ENCODE assay signal across 29 cellular contexts in the genomic region with DNA sequence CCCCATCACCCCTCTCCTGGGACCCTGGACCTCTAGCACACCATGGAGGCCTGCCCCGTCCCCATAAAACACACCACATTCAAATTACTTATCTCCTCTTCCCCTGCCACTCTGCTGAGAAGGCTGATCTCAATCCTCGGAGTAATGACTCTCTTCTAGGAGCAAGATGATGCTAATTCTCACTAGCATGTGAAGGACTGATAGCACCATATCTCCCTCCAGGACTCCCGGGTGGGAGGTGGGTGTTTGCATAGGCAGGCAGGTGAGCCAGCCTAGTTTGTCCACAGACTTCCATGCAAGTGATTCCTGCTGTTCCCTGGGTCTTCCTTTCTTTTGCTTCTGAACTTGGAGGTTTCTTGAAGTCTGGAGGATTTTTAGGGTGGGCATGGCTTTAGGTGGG. TPM values are rescaled to one million over a fixed set of nuclear protein-coding genes. Genes with fewer than 3 reads are reported as not detected.
DNase-seq lines count a peak whose midpoint lies in the region; ATAC-seq, FAIRE-seq and TF ChIP-seq lines count a peak whose summit lies in the region.
"Had no signal": no experiment of that assay in that cellular context is flagged by ENCODE, and none has a peak within 500 bp of the region (broad histone marks: within the 10 kb centered on the region; RNA-seq: fewer than 3 reads in every experiment).

No MANE protein-coding gene starts in this region.

- intact Hi-C loops in CD8-positive, alpha-beta T cell (cut with DNase I, micrococcal nuclease): loop anchor here in 1 of 2 experiments (2.0 kb wide), 1 partner anchor 28 kb away; no protein-coding TSS in a partner anchor
- intact Hi-C loops in MCF 10A (cut with micrococcal nuclease): no loop called here

- H2AK5ac ChIP-seq in mesenchymal stem cell (ENCODE audit: low read length, severe bottlenecking): no peak overlapping the region

- no peak overlapping the region for H3K14ac ChIP-seq in mesenchymal stem cell (ENCODE audit: low read length in 2 of 2)

- ATAC-seq in A549: no peak
- ATAC-seq in CD8-positive, alpha-beta T cell: no peak
- ATAC-seq in effector memory CD8-positive, alpha-beta T cell (replicated peaks): no peak
- ATAC-seq: activated CD4-positive, alpha-beta T cell treated with anti-CD3 and anti-CD28 coated beads for 36 hours; activated CD8-positive, alpha-beta T cell treated with anti-CD3 and anti-CD28 coated beads for 36 hours; foreskin keratinocyte had no signal

- no peak overlapping the region for H2BK5ac ChIP-seq in mesenchymal stem cell (ENCODE audit: low read depth, low read length, poor library complexity, severe bottlenecking)

- peaks cover 88% of the 10 kb centered on the region for H3K4me1 ChIP-seq in A549
- peaks cover 63% of the 10 kb centered on the region for H3K4me1 ChIP-seq in CD8-positive, alpha-beta T cell (ENCODE audit: insufficient read depth, low read length)
- H3K4me1 ChIP-seq in right atrium auricular region: peaks cover 0 to 26% of the 10 kb centered on the region in 2 donors
- no peaks in the 10 kb centered on the region for H3K4me1 ChIP-seq in HAP-1
- peaks cover 26% of the 10 kb centered on the region for H3K4me1 ChIP-seq in mesenchymal stem cell (ENCODE audit: control insufficient read depth, insufficient read depth, low read depth, low read length)
- H3K4me1 ChIP-seq: ascending aorta, Caco-2 had no signal

- no peak for FAIRE-seq in A549 (lab: Jason Lieb, UNC)
- FAIRE-seq: keratinocyte, RCC 7860 had no signal

- peak overlapping the region; percentile 60 for H3K27ac Mint-ChIP-seq in CD8-positive, alpha-beta T cell
- H3K27ac Mint-ChIP-seq in effector memory CD8-positive, alpha-beta T cell: peak overlapping the region; percentile 42 to 87
- peak overlapping the region; percentile 9 for H3K27ac Mint-ChIP-seq in osteocyte (ENCODE audit: unreplicated experiment)
- no peak overlapping the region for H3K27ac Mint-ChIP-seq in MCF 10A (ENCODE audit: low read depth, unreplicated experiment)
- H3K27ac Mint-ChIP-seq: activated CD4-positive, alpha-beta T cell treated with anti-CD3 and anti-CD28 coated beads for 36 hours; activated CD8-positive, alpha-beta T cell treated with anti-CD3 and anti-CD28 coated beads for 36 hours had no signal

- TF ChIP-seq RAD21 in A549 (conservative IDR thresholded peaks at IDR 0.05 in 1 of 2, IDR thresholded peaks at IDR 0.05 in 1 of 2): no peak

- CTCF ChIA-PET in A549 (lab: Yijun Ruan, JAX) (interaction anchor here (0.7 to 1.0 kb wide), 3 partner anchors 8 to 37 kb away, joined by 3 read pairs; no protein-coding TSS in a partner anchor), MCF 10A (lab: Yijun Ruan, JAX) (interaction anchor here (0.9 to 1.7 kb wide), 2 partner anchors 11 to 66 kb away, joined by 4 to 5 read pairs; no protein-coding TSS in a partner anchor)
- CTCF ChIA-PET in CD8-positive, alpha-beta T cell (lab: Charles Lee): no interaction called here

- no peaks in the 10 kb centered on the region for H3K36me3 ChIP-seq in CD8-positive, alpha-beta T cell (ENCODE audit: insufficient read depth, low read length)
- H3K36me3 ChIP-seq in right atrium auricular region (no peaks in the 10 kb centered on the region), HAP-1 (replicated peaks) (no peaks in the 10 kb centered on the region), mesenchymal stem cell (ENCODE audit: control insufficient read depth in 1 of 2, insufficient read depth in 2 of 2, low read depth in 1 of 2, low read length in 2 of 2) (peaks cover 0 to 2% of the 10 kb centered on the region in 2 experiments)
- H3K36me3 ChIP-seq: ascending aorta, esophagus squamous epithelium, heart right ventricle, left ventricle myocardium inferior had no signal

- H3K27ac ChIP-seq in A549: peak overlapping the region; percentile 15 to 65; a peak in 2 of 6 replicates
- H3K27ac ChIP-seq in CD8-positive, alpha-beta T cell (ENCODE audit: low read depth, low read length): no peak overlapping the region
- H3K27ac ChIP-seq in right atrium auricular region: no peak overlapping the region
- H3K27ac ChIP-seq in mesenchymal stem cell (ENCODE audit: low read length, poor library complexity, severe bottlenecking): no peak overlapping the region
- H3K27ac ChIP-seq: esophagus squamous epithelium, foreskin keratinocyte, heart right ventricle, KMS-11 had no signal

- no peaks in the 10 kb centered on the region for H3K9me3 Mint-ChIP-seq in CD8-positive, alpha-beta T cell
- no peaks in the 10 kb centered on the region for H3K9me3 Mint-ChIP-seq in effector memory CD8-positive, alpha-beta T cell
- H3K9me3 Mint-ChIP-seq in osteocyte (ENCODE audit: unreplicated experiment) (no peaks in the 10 kb centered on the region), MCF 10A (ENCODE audit: unreplicated experiment) (no peaks in the 10 kb centered on the region)
- H3K9me3 Mint-ChIP-seq: activated CD8-positive, alpha-beta T cell treated with anti-CD3 and anti-CD28 coated beads for 36 hours had no signal

- no peak overlapping the region for H3K18ac ChIP-seq in mesenchymal stem cell (ENCODE audit: low read depth in 1 of 2, low read length in 2 of 2)

- 94% methylated on average over 3 of the region's 3 CpGs for WGBS in A549 (ENCODE audit: missing lambda C conversion rate)
- WGBS in mesenchymal stem cell: 75% methylated on average over 3 of the region's 3 CpGs

- no peak overlapping the region for H3K9ac ChIP-seq in mesenchymal stem cell (ENCODE audit: low read length)
- H3K9ac ChIP-seq: KMS-11 had no signal

- peaks cover 15% of the 10 kb centered on the region for H3K36me3 Mint-ChIP-seq in CD8-positive, alpha-beta T cell
- H3K36me3 Mint-ChIP-seq in effector memory CD8-positive, alpha-beta T cell (ENCODE audit: insufficient read depth): peaks cover 2% of the 10 kb centered on the region
- H3K36me3 Mint-ChIP-seq in osteocyte (ENCODE audit: unreplicated experiment) (no peaks in the 10 kb centered on the region), MCF 10A (ENCODE audit: insufficient read depth, unreplicated experiment) (peaks cover 6% of the 10 kb centered on the region)

- H3K23ac ChIP-seq in mesenchymal stem cell (ENCODE audit: low read length in 2 of 2): no peak overlapping the region

- no peak overlapping the region for H2BK15ac ChIP-seq in mesenchymal stem cell (ENCODE audit: low read depth, poor library complexity, severe bottlenecking)

- H4K8ac ChIP-seq in mesenchymal stem cell (ENCODE audit: low read length): no peak overlapping the region

- no peak overlapping the region for H2BK120ac ChIP-seq in mesenchymal stem cell (ENCODE audit: low read depth, low read length)

- no peak for TF ChIP-seq POLR2A in A549 (IDR thresholded peaks at IDR 0.05; ENCODE audit: low read length)

- no TSS peak for BruUV-seq in MCF 10A (replicated peaks; lab: Mats Ljungman, UMichigan)

- H3K4me1 Mint-ChIP-seq in CD8-positive, alpha-beta T cell (ENCODE audit: low read depth): peaks cover 78% of the 10 kb centered on the region
- H3K4me1 Mint-ChIP-seq in effector memory CD8-positive, alpha-beta T cell (ENCODE audit: low read depth in 2 of 2): peaks cover 40 to 52% of the 10 kb centered on the region in 2 donors
- H3K4me1 Mint-ChIP-seq in osteocyte (ENCODE audit: unreplicated experiment): peaks cover 67% of the 10 kb centered on the region
- H3K4me1 Mint-ChIP-seq in MCF 10A (ENCODE audit: insufficient read depth, unreplicated experiment): peaks cover 41% of the 10 kb centered on the region

- no peak overlapping the region for H3K4ac ChIP-seq in mesenchymal stem cell (ENCODE audit: low read depth in 1 of 2, low read length in 2 of 2)

- no peak for DNase-seq in A549 (ENCODE audit: low read depth in 1 of 2, low spot score in 1 of 2)
- DNase-seq in CD8-positive, alpha-beta T cell: no peak
- DNase-seq in effector memory CD8-positive, alpha-beta T cell: no peak
- no peak for DNase-seq in osteocyte (ENCODE audit: extremely low spot score, unreplicated experiment)
- no peak for DNase-seq in right atrium auricular region (ENCODE audit: low spot score)
- no peak for DNase-seq in HAP-1 (ENCODE audit: low spot score in 2 of 2)
- DNase-seq in mesenchymal stem cell: no peak
- no peak for DNase-seq in MCF 10A (ENCODE audit: unreplicated experiment)
- DNase-seq: ACHN; activated CD4-positive, alpha-beta T cell treated with anti-CD3 and anti-CD28 coated beads for 36 hours; activated CD8-positive, alpha-beta T cell treated with anti-CD3 and anti-CD28 coated beads for 36 hours; Caco-2; cortex of kidney; DMS79; esophagus squamous epithelium; foreskin keratinocyte; GDM1; HCEC 1CT; heart right ventricle; left ventricle myocardium inferior; NCI-H146; NCI-H2107; NCI-H774; occipital lobe; stimulated activated naive CD4-positive, alpha-beta T cell had no signal

- H3K4me2 ChIP-seq in A549 (no peak overlapping the region; the same call in 2 of the 3 replicates), mesenchymal stem cell (ENCODE audit: low read length, poor library complexity, severe bottlenecking) (no peak overlapping the region)
- H3K4me2 ChIP-seq: KMS-11 had no signal

- TF ChIP-seq EP300 in A549 (IDR thresholded peaks at IDR 0.05): no peak

- H3K27me3 ChIP-seq in CD8-positive, alpha-beta T cell (ENCODE audit: insufficient read depth, low read length): no peaks in the 10 kb centered on the region
- H3K27me3 ChIP-seq in right atrium auricular region: no peaks in the 10 kb centered on the region
- H3K27me3 ChIP-seq in HAP-1 (ENCODE audit: low read depth): no peaks in the 10 kb centered on the region
- H3K27me3 ChIP-seq in mesenchymal stem cell (ENCODE audit: control insufficient read depth in 1 of 2, insufficient read depth in 1 of 2, low read length in 2 of 2): no peaks in the 10 kb centered on the region
- H3K27me3 ChIP-seq: ascending aorta, esophagus squamous epithelium, foreskin keratinocyte, heart right ventricle had no signal

- H3K4me3 ChIP-seq in A549 (no peak overlapping the region), right atrium auricular region (no peak overlapping the region), HAP-1 (no peak overlapping the region), mesenchymal stem cell (ENCODE audit: insufficient read depth in 1 of 2, low read depth in 1 of 2, low read length in 2 of 2) (no peak overlapping the region)
- H3K4me3 ChIP-seq in CD8-positive, alpha-beta T cell (ENCODE audit: low read depth, low read length): no peak overlapping the region
- H3K4me3 ChIP-seq: ascending aorta, esophagus squamous epithelium, heart right ventricle, left ventricle myocardium inferior had no signal

- H4K91ac ChIP-seq in mesenchymal stem cell (ENCODE audit: low read length): no peak overlapping the region

- H3K4me3 Mint-ChIP-seq in CD8-positive, alpha-beta T cell: no peak overlapping the region
- no peak overlapping the region for H3K4me3 Mint-ChIP-seq in effector memory CD8-positive, alpha-beta T cell
- no peak overlapping the region for H3K4me3 Mint-ChIP-seq in osteocyte (ENCODE audit: unreplicated experiment)
- H3K4me3 Mint-ChIP-seq in MCF 10A (ENCODE audit: unreplicated experiment): no peak overlapping the region
- H3K4me3 Mint-ChIP-seq: activated CD4-positive, alpha-beta T cell treated with anti-CD3 and anti-CD28 coated beads for 36 hours; activated CD8-positive, alpha-beta T cell treated with anti-CD3 and anti-CD28 coated beads for 36 hours had no signal

- H3K27me3 Mint-ChIP-seq in CD8-positive, alpha-beta T cell (ENCODE audit: low read depth): no peaks in the 10 kb centered on the region
- H3K27me3 Mint-ChIP-seq in effector memory CD8-positive, alpha-beta T cell: no peaks in the 10 kb centered on the region
- H3K27me3 Mint-ChIP-seq in osteocyte (ENCODE audit: unreplicated experiment): no peaks in the 10 kb centered on the region
- H3K27me3 Mint-ChIP-seq in MCF 10A (ENCODE audit: insufficient read depth, unreplicated experiment): no peaks in the 10 kb centered on the region
- H3K27me3 Mint-ChIP-seq: activated CD4-positive, alpha-beta T cell treated with anti-CD3 and anti-CD28 coated beads for 36 hours; activated CD8-positive, alpha-beta T cell treated with anti-CD3 and anti-CD28 coated beads for 36 hours had no signal

- POLR2A ChIA-PET in A549 (lab: Yijun Ruan, JAX) (no interaction called here), MCF 10A (lab: Yijun Ruan, JAX) (no interaction called here)
- POLR2A ChIA-PET in CD8-positive, alpha-beta T cell (lab: Charles Lee): no interaction called here

- H2BK12ac ChIP-seq in mesenchymal stem cell (ENCODE audit: low read length in 2 of 2): no peak overlapping the region

- H3K9me3 ChIP-seq in A549: no peaks in the 10 kb centered on the region
- no peaks in the 10 kb centered on the region for H3K9me3 ChIP-seq in CD8-positive, alpha-beta T cell (ENCODE audit: low read length)
- no peaks in the 10 kb centered on the region for H3K9me3 ChIP-seq in right atrium auricular region
- no peaks in the 10 kb centered on the region for H3K9me3 ChIP-seq in HAP-1
- no peaks in the 10 kb centered on the region for H3K9me3 ChIP-seq in mesenchymal stem cell (ENCODE audit: control insufficient read depth, low read length)
- H3K9me3 ChIP-seq: ascending aorta, Caco-2, esophagus squamous epithelium, heart right ventricle, left ventricle myocardium inferior had no signal

- in situ Hi-C loops in HAP-1 (cut with MboI; ENCODE audit: low sequenced_read_pairs): no loop called here

- peaks cover 40% of the 10 kb centered on the region for H3K79me1 ChIP-seq in mesenchymal stem cell (replicated peaks; ENCODE audit: low read length, poor library complexity, severe bottlenecking)

- no peak overlapping the region for H2AFZ ChIP-seq in mesenchymal stem cell (ENCODE audit: low read depth, low read length)

- TF ChIP-seq CTCF in A549 (IDR thresholded peaks at IDR 0.05): no peak
- TF ChIP-seq CTCF in CD8-positive, alpha-beta T cell (IDR thresholded peaks at IDR 0.05): no peak
- no peak for TF ChIP-seq CTCF in osteocyte (IDR thresholded peaks at IDR 0.05)
- no peak for TF ChIP-seq CTCF in right atrium auricular region (IDR thresholded peaks at IDR 0.05)
- no peak for TF ChIP-seq CTCF in MCF 10A (IDR thresholded peaks at IDR 0.05; ENCODE audit: unreplicated experiment)

RNA-seq across cellular contexts. Expression of a gene that starts 40.5 kb away (rescaled TPM):
- polyA plus RNA-seq in A549 (2011; rRNA removed) (37.8 and 44.4 TPM in 2 replicates), A549 (2017; fragmentation: RNase III; extraction: RNeasy Plus Mini Kit Qiagen cat#74134 plus additional on column Dnase treatment) (66.4 to 78.8 TPM (median 66.9 TPM) in 3 replicates)
- 146 and 175 TPM in 2 replicates for polyA plus RNA-seq in A549 (2012; cell fraction: cytosol; rRNA removed)
- polyA plus RNA-seq in A549 (2012; cell fraction: nucleus; rRNA removed): 151 and 164 TPM in 2 replicates
- 26.0 and 43.0 TPM in 2 replicates for polyA minus RNA-seq in A549 (2011; rRNA and poly(A)+ RNA removed)
- 10 to 100 TPM; 25.0 to 25.6 TPM for total RNA-seq in CD8-positive, alpha-beta T cell
- total RNA-seq in osteocyte (56.8 and 57.8 TPM in 2 replicates), right atrium auricular region (10 to 100 TPM; 28.7 to 35.5 TPM), MCF 10A (2022) (136 and 144 TPM in 2 replicates)
- polyA plus RNA-seq in mesenchymal stem cell (2013, experiment 1 of 2): 35.6 TPM
- polyA plus RNA-seq in mesenchymal stem cell (2013, experiment 2 of 2): 36.5 TPM

Comparison
In these comparisons a context has a peak if more than half of its experiments do, and no peak if none do; other contexts are left out.
1. H3K27ac ChIP-seq: peak in A549 (2 of 2); none in CD8-positive, alpha-beta T cell (single experiment), right atrium auricular region (0 of 2) and mesenchymal stem cell (single experiment).